In genomic region chr3:52689151-52689550, GRCh38 we compare ENCODE assay signal across 19 cellular contexts. TPM values are rescaled to one million over a fixed set of nuclear protein-coding genes. Genes with fewer than 3 reads are reported as not detected.
DNase-seq lines count a peak whose midpoint lies in the region; ATAC-seq and TF ChIP-seq lines count a peak whose summit lies in the region.
"Had no signal": no experiment of that assay in that cellular context is flagged by ENCODE, and none has a peak within 500 bp of the region (broad histone marks: within the 10 kb centered on the region; RNA-seq: fewer than 3 reads in every experiment).

No MANE protein-coding gene starts in this region.

- TF ChIP-seq CTCF in breast epithelium (IDR thresholded peaks at IDR 0.05), result no peak
- TF ChIP-seq CTCF in mammary epithelial cell (conservative IDR thresholded peaks at IDR 0.05 in 1 of 2, IDR thresholded peaks at IDR 0.05 in 1 of 2; ENCODE audit: extremely low read depth in 1 of 2, insufficient read depth in 1 of 2, low read depth in 1 of 2, low read length in 2 of 2), result no peak
- no peak for TF ChIP-seq CTCF in RWPE2 (IDR thresholded peaks at IDR 0.05; ENCODE audit: poor library complexity, severe bottlenecking)
- no peak for TF ChIP-seq CTCF in type B pancreatic cell (conservative IDR thresholded peaks at IDR 0.05)

- no peak overlapping the region for H3K4me3 Mint-ChIP-seq in type B pancreatic cell
- H3K4me3 Mint-ChIP-seq: central memory CD8-positive, alpha-beta T cell; immature natural killer cell had no signal

- no peak overlapping the region for H2AFZ ChIP-seq in mammary epithelial cell (ENCODE audit: low read depth, low read length)

- H3K9me3 ChIP-seq in breast epithelium (no peaks in the 10 kb centered on the region), mammary epithelial cell (replicated peaks; ENCODE audit: insufficient read depth, low read length) (no peaks in the 10 kb centered on the region), RWPE2 (ENCODE audit: severe bottlenecking) (no peaks in the 10 kb centered on the region)
- H3K9me3 ChIP-seq: neutrophil, sigmoid colon had no signal

- no peak for DNase-seq in breast epithelium (ENCODE audit: low spot score in 2 of 2)
- DNase-seq in mammary epithelial cell, result no peak
- no peak for DNase-seq in RWPE2 (ENCODE audit: low spot score)
- DNase-seq in erythroblast (lab: John Stamatoyannopoulos, UW), result no peak
- no peak for DNase-seq in type B pancreatic cell (ENCODE audit: extremely low spot score, unreplicated experiment)
- DNase-seq in AG08396 (ENCODE audit: low spot score), result no peak
- DNase-seq: activated CD4-positive, alpha-beta T cell treated with anti-CD3 and anti-CD28 coated beads, Interleukin-2, amount 50 U/mL, for 48 hours; DMS53; immature natural killer cell; IMR-90; NCI-H1092 treated with DMSO at 0.1 percent for 48 hours; NCI-H2227 treated with DMSO at 0.1 percent for 48 hours; SHP77 treated with DMSO at 0.1 percent for 48 hours; sigmoid colon; stimulated activated CD4-positive, alpha-beta T cell treated with anti-CD3 and anti-CD28 coated beads, Interleukin-4, amount 100 ng/mL, for 4 hours had no signal

- no peak for ATAC-seq in RWPE2 (ENCODE audit: low read depth)
- no peak for ATAC-seq in GM18861 (IDR thresholded peaks at IDR 0.05; ENCODE audit: unreplicated experiment)
- ATAC-seq in GM19397 (IDR thresholded peaks at IDR 0.05; ENCODE audit: unreplicated experiment), result no peak

- WGBS in mammary epithelial cell (ENCODE audit: low coverage, missing lambda C conversion rate), result 79% methylated on average over 3 of the region's 3 CpGs

- no peak overlapping the region for H3K9ac ChIP-seq in mammary epithelial cell (ENCODE audit: insufficient read depth, low read length)

- peak overlapping the region; percentile 99 for H3K27ac Mint-ChIP-seq in type B pancreatic cell

- no peaks in the 10 kb centered on the region for H3K9me3 Mint-ChIP-seq in type B pancreatic cell
- H3K9me3 Mint-ChIP-seq: central memory CD8-positive, alpha-beta T cell; immature natural killer cell had no signal

- H3K4me1 Mint-ChIP-seq in type B pancreatic cell (ENCODE audit: unreplicated experiment), result peaks cover 22% of the 10 kb centered on the region

- H3K36me3 ChIP-seq in breast epithelium (no peaks in the 10 kb centered on the region), mammary epithelial cell (ENCODE audit: insufficient read depth, low read length) (peaks cover 64% of the 10 kb centered on the region), RWPE2 (ENCODE audit: low read depth) (peaks cover 84% of the 10 kb centered on the region)

- peaks cover 51% of the 10 kb centered on the region for H3K36me3 Mint-ChIP-seq in type B pancreatic cell

- H3K27me3 ChIP-seq in breast epithelium (no peaks in the 10 kb centered on the region), mammary epithelial cell (ENCODE audit: insufficient read depth, low read length) (no peaks in the 10 kb centered on the region), RWPE2 (ENCODE audit: insufficient read depth, poor library complexity, severe bottlenecking) (no peaks in the 10 kb centered on the region)
- H3K27me3 ChIP-seq: neutrophil, sigmoid colon had no signal

- no peaks in the 10 kb centered on the region for H4K20me1 ChIP-seq in mammary epithelial cell (ENCODE audit: insufficient read depth, low read length)

- BruUV-seq in mammary epithelial cell (replicated peaks; lab: Mats Ljungman, UMichigan), result no TSS peak

- no peak overlapping the region for H3K4me2 ChIP-seq in mammary epithelial cell (ENCODE audit: insufficient read depth, low read depth, low read length)

- in situ Hi-C loops in mammary epithelial cell (cut with MboI; ENCODE audit: low sequenced_read_pairs in 2 of 2), result no loop called here

- intact Hi-C loops in breast epithelium (cut with DNase I; ENCODE audit: low total_unique reads) (no loop called here), mammary epithelial cell (cut with micrococcal nuclease) (no loop called here)

- H3K27ac ChIP-seq in breast epithelium (peak overlapping the region; percentile 68 to 97), mammary epithelial cell (ENCODE audit: insufficient read depth, low read depth, low read length) (no peak overlapping the region), RWPE2 (ENCODE audit: poor library complexity, severe bottlenecking) (peak overlapping the region; percentile 65)
- H3K27ac ChIP-seq: neutrophil, sigmoid colon had no signal

- no peaks in the 10 kb centered on the region for H3K27me3 Mint-ChIP-seq in type B pancreatic cell
- H3K27me3 Mint-ChIP-seq: central memory CD8-positive, alpha-beta T cell had no signal

- H3K4me3 ChIP-seq in breast epithelium (no peak overlapping the region), mammary epithelial cell (replicated peaks in 1 of 3; ENCODE audit: insufficient read depth in 1 of 3, low read depth in 2 of 3, low read length in 3 of 3) (no peak overlapping the region), RWPE2 (ENCODE audit: severe bottlenecking) (no peak overlapping the region)
- H3K4me3 ChIP-seq: sigmoid colon had no signal

- H3K4me1 ChIP-seq in breast epithelium (peaks cover 0 to 12% of the 10 kb centered on the region in 2 donors), mammary epithelial cell (ENCODE audit: insufficient read depth, low read length) (peaks cover 10% of the 10 kb centered on the region), RWPE2 (ENCODE audit: insufficient read depth, poor library complexity, severe bottlenecking) (peaks cover 19% of the 10 kb centered on the region)

- dilution Hi-C loops in mammary epithelial cell (cut with HindIII; ENCODE audit: low sequenced_read_pairs), result no loop called here

- CTCF ChIA-PET in mammary epithelial cell (lab: Charles Lee; ENCODE audit: low non-redundant PET), result no interaction called here

- H3K79me2 ChIP-seq in mammary epithelial cell (ENCODE audit: insufficient read depth, low read length), result peaks cover 81% of the 10 kb centered on the region

- TF ChIP-seq POLR2A in breast epithelium (IDR thresholded peaks at IDR 0.05) (no peak), erythroblast (IDR thresholded peaks at IDR 0.05; ENCODE audit: low read length) (peak; percentile 22)

RNA-seq across cellular contexts. Expression of gene GNL3, which starts 3.3 kb away (rescaled TPM):
- 100 to 1,000 TPM in 2 of 3 donors, 10 to 100 TPM in 1; 57.3 to 137 (median 126) TPM for total RNA-seq in breast epithelium
- total RNA-seq in mammary epithelial cell, result 10 to 100 TPM; 81.5 to 97.8 TPM
- 51.1 TPM for polyA plus RNA-seq in mammary epithelial cell
- 58.3 TPM for polyA minus RNA-seq in mammary epithelial cell
- total RNA-seq in type B pancreatic cell (ENCODE audit: low replicate concordance), result 114 and 118 TPM in 2 replicates

RNA-seq across cellular contexts. Expression of gene PBRM1, which starts 3.4 kb away (rescaled TPM):
- 10 to 100 TPM; 81.0 to 98.7 (median 98.6) TPM for total RNA-seq in breast epithelium
- 10 to 100 TPM; 53.0 to 85.2 TPM for total RNA-seq in mammary epithelial cell
- polyA plus RNA-seq in mammary epithelial cell, result 18.8 TPM
- polyA minus RNA-seq in mammary epithelial cell, result 103 TPM
- total RNA-seq in type B pancreatic cell (ENCODE audit: low replicate concordance), result 78.3 and 88.6 TPM in 2 replicates

RNA-seq across cellular contexts. Expression of gene GLT8D1, which starts 16.4 kb away (rescaled TPM):
- total RNA-seq in breast epithelium (10 to 100 TPM; 44.5 to 65.7 (median 56.4) TPM), mammary epithelial cell (10 to 100 TPM; 56.8 to 62.7 TPM), type B pancreatic cell (ENCODE audit: low replicate concordance) (66.1 and 72.7 TPM in 2 replicates)
- polyA plus RNA-seq in mammary epithelial cell, result 64.9 TPM
- polyA minus RNA-seq in mammary epithelial cell, result 50.7 TPM

RNA-seq across cellular contexts. Expression of gene SPCS1, which starts 16.8 kb away (rescaled TPM):
- total RNA-seq in breast epithelium (10 to 100 TPM; 77.1 to 90.2 (median 86.5) TPM), mammary epithelial cell (100 to 1,000 TPM in 1 of 2 donors, 10 to 100 TPM in 1; 57.5 to 120 TPM), type B pancreatic cell (ENCODE audit: low replicate concordance) (102 and 119 TPM in 2 replicates)
- 115 TPM for polyA plus RNA-seq in mammary epithelial cell
- 87.9 TPM for polyA minus RNA-seq in mammary epithelial cell
